ENCODE assay signal across 10 cellular contexts in genomic region chr19:45528149-45528743, GRCh38. TPM values are rescaled to one million over a fixed set of nuclear protein-coding genes. Genes with fewer than 3 reads are reported as not detected.
DNase-seq lines count a peak whose midpoint lies in the region; ATAC-seq lines count a peak whose summit lies in the region.
"Had no signal": no experiment of that assay in that cellular context is flagged by ENCODE, and none has a peak within 500 bp of the region (broad histone marks: within the 10 kb centered on the region; RNA-seq: fewer than 3 reads in every experiment).

No MANE protein-coding gene starts in this region.

- H3K27me3 ChIP-seq in iPS-15b (ENCODE audit: control insufficient read depth, insufficient read depth, low read length) = peaks cover 4% of the 10 kb centered on the region

- ATAC-seq in stimulated activated memory B cell treated with anti-CD40 and anti-IgM and Interleukin-4, amounts not matched to agents 10 μg/mL and 1 μg/mL and 100 μg/mL, for 72 hours = no peak
- ATAC-seq in GM21619 (IDR thresholded peaks at IDR 0.05; ENCODE audit: unreplicated experiment) = no peak

- no peaks in the 10 kb centered on the region for H3K9me3 ChIP-seq in iPS-15b (ENCODE audit: control insufficient read depth, insufficient read depth, low read length)
- H3K9me3 ChIP-seq: HAP-1 had no signal

- DNase-seq in NCI-H82 (lab: John Stamatoyannopoulos, UW) (peak; percentile 66), NCI-H82 treated with DMSO at 0.1 percent for 48 hours (lab: John Stamatoyannopoulos, UW; ENCODE audit: unreplicated experiment) (no peak), COLO829 (ENCODE audit: low spot score) (no peak)
- DNase-seq in activated T-helper 1 cell treated with anti-CD3 and anti-CD28 coated beads, Interleukin-12 subunit alpha, Interleukin-12 subunit beta, Interleukin-2, Interleukin-4 antibody, amounts not matched to agents 30 ng/mL and 10 ng/mL and 1 ng/mL, durations not matched to agents 14 hours and 24 hours and 36 hours (ENCODE audit: low spot score) = no peak
- DNase-seq in stimulated activated CD4-positive, alpha-beta T cell treated with anti-CD3 and anti-CD28 coated beads, Interleukin-1b, Interleukin-23, amount 100 ng/mL, for 48 hours = no peak

- H3K9ac ChIP-seq in iPS-15b (ENCODE audit: low read depth, low read length) = no peak overlapping the region

- H3K4me3 Mint-ChIP-seq in activated T-helper 1 cell treated with anti-CD3 and anti-CD28 coated beads, Interleukin-12 subunit alpha, Interleukin-12 subunit beta, Interleukin-2, Interleukin-4 antibody, amounts not matched to agents 30 ng/mL and 10 ng/mL and 1 ng/mL, durations not matched to agents 14 hours and 24 hours and 36 hours = no peak overlapping the region
- no peak overlapping the region for H3K4me3 Mint-ChIP-seq in stimulated activated memory B cell treated with anti-CD40 and anti-IgM and Interleukin-4, amounts not matched to agents 10 μg/mL and 1 μg/mL and 100 μg/mL, for 72 hours

- peak overlapping the region; percentile 49 for H3K27ac Mint-ChIP-seq in activated T-helper 1 cell treated with anti-CD3 and anti-CD28 coated beads, Interleukin-12 subunit alpha, Interleukin-12 subunit beta, Interleukin-2, Interleukin-4 antibody, amounts not matched to agents 30 ng/mL and 10 ng/mL and 1 ng/mL, durations not matched to agents 14 hours and 24 hours and 36 hours
- H3K27ac Mint-ChIP-seq in stimulated activated memory B cell treated with anti-CD40 and anti-IgM and Interleukin-4, amounts not matched to agents 10 μg/mL and 1 μg/mL and 100 μg/mL, for 72 hours = peak overlapping the region; percentile 30

- H3K4me1 ChIP-seq in iPS-15b (ENCODE audit: control insufficient read depth, insufficient read depth, low read length) = peaks cover 6% of the 10 kb centered on the region
- H3K4me1 ChIP-seq: BE2C, HAP-1 had no signal

- no peaks in the 10 kb centered on the region for H3K9me3 Mint-ChIP-seq in activated T-helper 1 cell treated with anti-CD3 and anti-CD28 coated beads, Interleukin-12 subunit alpha, Interleukin-12 subunit beta, Interleukin-2, Interleukin-4 antibody, amounts not matched to agents 30 ng/mL and 10 ng/mL and 1 ng/mL, durations not matched to agents 14 hours and 24 hours and 36 hours
- H3K9me3 Mint-ChIP-seq in stimulated activated memory B cell treated with anti-CD40 and anti-IgM and Interleukin-4, amounts not matched to agents 10 μg/mL and 1 μg/mL and 100 μg/mL, for 72 hours = peaks cover 4% of the 10 kb centered on the region

- peak overlapping the region; percentile 92 for H3K4me3 ChIP-seq in iPS-15b (ENCODE audit: low read depth, low read length)
- H3K4me3 ChIP-seq: HAP-1 had no signal

- no peaks in the 10 kb centered on the region for H3K27me3 Mint-ChIP-seq in activated T-helper 1 cell treated with anti-CD3 and anti-CD28 coated beads, Interleukin-12 subunit alpha, Interleukin-12 subunit beta, Interleukin-2, Interleukin-4 antibody, amounts not matched to agents 30 ng/mL and 10 ng/mL and 1 ng/mL, durations not matched to agents 14 hours and 24 hours and 36 hours (ENCODE audit: insufficient read depth)
- no peaks in the 10 kb centered on the region for H3K27me3 Mint-ChIP-seq in stimulated activated memory B cell treated with anti-CD40 and anti-IgM and Interleukin-4, amounts not matched to agents 10 μg/mL and 1 μg/mL and 100 μg/mL, for 72 hours

- peaks cover 12% of the 10 kb centered on the region for H3K4me1 Mint-ChIP-seq in activated T-helper 1 cell treated with anti-CD3 and anti-CD28 coated beads, Interleukin-12 subunit alpha, Interleukin-12 subunit beta, Interleukin-2, Interleukin-4 antibody, amounts not matched to agents 30 ng/mL and 10 ng/mL and 1 ng/mL, durations not matched to agents 14 hours and 24 hours and 36 hours (ENCODE audit: low read depth)
- peaks cover 42% of the 10 kb centered on the region for H3K4me1 Mint-ChIP-seq in stimulated activated memory B cell treated with anti-CD40 and anti-IgM and Interleukin-4, amounts not matched to agents 10 μg/mL and 1 μg/mL and 100 μg/mL, for 72 hours

- peaks cover 46% of the 10 kb centered on the region for H3K36me3 Mint-ChIP-seq in activated T-helper 1 cell treated with anti-CD3 and anti-CD28 coated beads, Interleukin-12 subunit alpha, Interleukin-12 subunit beta, Interleukin-2, Interleukin-4 antibody, amounts not matched to agents 30 ng/mL and 10 ng/mL and 1 ng/mL, durations not matched to agents 14 hours and 24 hours and 36 hours (ENCODE audit: low read depth)
- peaks cover 41% of the 10 kb centered on the region for H3K36me3 Mint-ChIP-seq in stimulated activated memory B cell treated with anti-CD40 and anti-IgM and Interleukin-4, amounts not matched to agents 10 μg/mL and 1 μg/mL and 100 μg/mL, for 72 hours

- intact Hi-C loops in activated T-helper 1 cell treated with anti-CD3 and anti-CD28 coated beads, Interleukin-12 subunit alpha, Interleukin-12 subunit beta, Interleukin-2, Interleukin-4 antibody, amounts not matched to agents 30 ng/mL and 10 ng/mL and 1 ng/mL, durations not matched to agents 14 hours and 24 hours and 36 hours (cut with micrococcal nuclease) = no loop called here

- peaks cover 20% of the 10 kb centered on the region for H3K36me3 ChIP-seq in iPS-15b (ENCODE audit: control insufficient read depth, insufficient read depth, low read length)

RNA-seq across cellular contexts. Expression of gene VASP, which starts 21.0 kb away (rescaled TPM):
- 234 and 235 TPM in 2 replicates for total RNA-seq in activated T-helper 1 cell treated with anti-CD3 and anti-CD28 coated beads, Interleukin-12 subunit alpha, Interleukin-12 subunit beta, Interleukin-2, Interleukin-4 antibody, amounts not matched to agents 30 ng/mL and 10 ng/mL and 1 ng/mL, durations not matched to agents 14 hours and 24 hours and 36 hours

RNA-seq across cellular contexts. Expression of gene PPM1N, which starts 30.0 kb away (rescaled TPM):
- total RNA-seq in activated T-helper 1 cell treated with anti-CD3 and anti-CD28 coated beads, Interleukin-12 subunit alpha, Interleukin-12 subunit beta, Interleukin-2, Interleukin-4 antibody, amounts not matched to agents 30 ng/mL and 10 ng/mL and 1 ng/mL, durations not matched to agents 14 hours and 24 hours and 36 hours = 1.0 and 1.3 TPM in 2 replicates

RNA-seq across cellular contexts. Expression of gene RTN2, which starts 31.4 kb away (rescaled TPM):
- 3.0 and 4.1 TPM in 2 replicates for total RNA-seq in activated T-helper 1 cell treated with anti-CD3 and anti-CD28 coated beads, Interleukin-12 subunit alpha, Interleukin-12 subunit beta, Interleukin-2, Interleukin-4 antibody, amounts not matched to agents 30 ng/mL and 10 ng/mL and 1 ng/mL, durations not matched to agents 14 hours and 24 hours and 36 hours

RNA-seq across cellular contexts. Expression of gene OPA3, which starts 56.4 kb away (rescaled TPM):
- 12.1 and 16.2 TPM in 2 replicates for total RNA-seq in activated T-helper 1 cell treated with anti-CD3 and anti-CD28 coated beads, Interleukin-12 subunit alpha, Interleukin-12 subunit beta, Interleukin-2, Interleukin-4 antibody, amounts not matched to agents 30 ng/mL and 10 ng/mL and 1 ng/mL, durations not matched to agents 14 hours and 24 hours and 36 hours
